In the genomic region with DNA sequence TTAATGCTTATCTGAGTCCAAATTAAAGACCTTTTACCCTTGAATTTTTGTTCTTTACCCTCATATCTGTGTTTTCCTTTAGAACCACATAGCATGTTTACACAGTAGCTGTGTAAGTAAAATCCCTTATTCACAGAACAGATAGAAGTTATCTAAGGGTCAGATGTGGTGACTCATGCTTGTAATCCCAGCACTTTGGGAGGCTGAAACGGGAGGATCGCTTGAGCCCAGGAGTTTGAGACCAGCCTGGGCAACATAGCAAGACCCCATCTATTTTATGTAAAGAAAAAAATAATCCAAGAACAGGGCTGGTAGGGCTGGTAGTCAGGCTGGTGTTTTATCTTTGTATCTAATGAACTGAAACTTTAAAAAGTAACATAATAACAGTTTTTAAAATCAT, we compare ENCODE assay signal across 1 cellular context.
A peak's percentile ranks its signal among the peaks of the same experiment; 100 is the strongest.
TF ChIP-seq lines count a peak whose summit lies in the region.

No MANE protein-coding gene starts in this region.

TF ChIP-seq in HepG2, 621 proteins besides CTCF, POLR2A, EP300 and RAD21:
- no peak for TF ChIP-seq HHEX (CRISPR knock-in tag; IDR thresholded peaks at IDR 0.05)
- no peak for TF ChIP-seq CENPT (CRISPR knock-in tag; IDR thresholded peaks at IDR 0.05; ENCODE audit: low read depth)
- TF ChIP-seq THYN1 (CRISPR knock-in tag; IDR thresholded peaks at IDR 0.05; ENCODE audit: borderline replicate concordance, low read depth): no peak
- TF ChIP-seq POGZ (CRISPR knock-in tag; IDR thresholded peaks at IDR 0.05): peak; percentile 52; the same call in 1 of the 2 replicates
- peak; percentile 36; the same call in 1 of the 2 replicates for TF ChIP-seq FOXA3 (CRISPR knock-in tag; IDR thresholded peaks at IDR 0.05)
- TF ChIP-seq FOSL2 (CRISPR knock-in tag; IDR thresholded peaks at IDR 0.05): peak; percentile 75
- TF ChIP-seq ZNF121 (CRISPR knock-in tag; IDR thresholded peaks at IDR 0.05): peak; percentile 95
- peak; percentile 38; the same call in 1 of the 2 replicates for TF ChIP-seq RARA (CRISPR knock-in tag; IDR thresholded peaks at IDR 0.05)
- TF ChIP-seq, protein P1, sequence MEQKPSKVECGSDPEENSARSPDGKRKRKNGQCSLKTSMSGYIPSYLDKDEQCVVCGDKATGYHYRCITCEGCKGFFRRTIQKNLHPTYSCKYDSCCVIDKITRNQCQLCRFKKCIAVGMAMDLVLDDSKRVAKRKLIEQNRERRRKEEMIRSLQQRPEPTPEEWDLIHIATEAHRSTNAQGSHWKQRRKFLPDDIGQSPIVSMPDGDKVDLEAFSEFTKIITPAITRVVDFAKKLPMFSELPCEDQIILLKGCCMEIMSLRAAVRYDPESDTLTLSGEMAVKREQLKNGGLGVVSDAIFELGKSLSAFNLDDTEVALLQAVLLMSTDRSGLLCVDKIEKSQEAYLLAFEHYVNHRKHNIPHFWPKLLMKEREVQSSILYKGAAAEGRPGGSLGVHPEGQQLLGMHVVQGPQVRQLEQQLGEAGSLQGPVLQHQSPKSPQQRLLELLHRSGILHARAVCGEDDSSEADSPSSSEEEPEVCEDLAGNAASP (CRISPR knock-in tag; IDR thresholded peaks at IDR 0.05; ENCODE audit: borderline replicate concordance): no peak
- TF ChIP-seq, protein P2, sequence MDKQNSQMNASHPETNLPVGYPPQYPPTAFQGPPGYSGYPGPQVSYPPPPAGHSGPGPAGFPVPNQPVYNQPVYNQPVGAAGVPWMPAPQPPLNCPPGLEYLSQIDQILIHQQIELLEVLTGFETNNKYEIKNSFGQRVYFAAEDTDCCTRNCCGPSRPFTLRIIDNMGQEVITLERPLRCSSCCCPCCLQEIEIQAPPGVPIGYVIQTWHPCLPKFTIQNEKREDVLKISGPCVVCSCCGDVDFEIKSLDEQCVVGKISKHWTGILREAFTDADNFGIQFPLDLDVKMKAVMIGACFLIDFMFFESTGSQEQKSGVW (CRISPR knock-in tag; IDR thresholded peaks at IDR 0.05; ENCODE audit: borderline replicate concordance): no peak
- peak; percentile 31; the same call in 1 of the 2 replicates for TF ChIP-seq ZMYM2 (CRISPR knock-in tag; IDR thresholded peaks at IDR 0.05)
- TF ChIP-seq, protein P3, sequence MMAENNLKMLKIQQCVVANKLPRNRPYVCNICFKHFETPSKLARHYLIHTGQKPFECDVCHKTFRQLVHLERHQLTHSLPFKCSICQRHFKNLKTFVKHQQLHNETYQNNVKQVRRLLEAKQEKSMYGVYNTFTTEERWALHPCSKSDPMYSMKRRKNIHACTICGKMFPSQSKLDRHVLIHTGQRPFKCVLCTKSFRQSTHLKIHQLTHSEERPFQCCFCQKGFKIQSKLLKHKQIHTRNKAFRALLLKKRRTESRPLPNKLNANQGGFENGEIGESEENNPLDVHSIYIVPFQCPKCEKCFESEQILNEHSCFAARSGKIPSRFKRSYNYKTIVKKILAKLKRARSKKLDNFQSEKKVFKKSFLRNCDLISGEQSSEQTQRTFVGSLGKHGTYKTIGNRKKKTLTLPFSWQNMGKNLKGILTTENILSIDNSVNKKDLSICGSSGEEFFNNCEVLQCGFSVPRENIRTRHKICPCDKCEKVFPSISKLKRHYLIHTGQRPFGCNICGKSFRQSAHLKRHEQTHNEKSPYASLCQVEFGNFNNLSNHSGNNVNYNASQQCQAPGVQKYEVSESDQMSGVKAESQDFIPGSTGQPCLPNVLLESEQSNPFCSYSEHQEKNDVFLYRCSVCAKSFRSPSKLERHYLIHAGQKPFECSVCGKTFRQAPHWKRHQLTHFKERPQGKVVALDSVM (CRISPR knock-in tag; IDR thresholded peaks at IDR 0.05): peak; percentile 97
- no peak for TF ChIP-seq NFRKB (IDR thresholded peaks at IDR 0.05)
- TF ChIP-seq ZNF790 (CRISPR knock-in tag; IDR thresholded peaks at IDR 0.05; ENCODE audit: borderline replicate concordance): no peak
- TF ChIP-seq MIER3 (CRISPR knock-in tag; IDR thresholded peaks at IDR 0.05; ENCODE audit: borderline replicate concordance): no peak
- 0 out of 2 replicates have a peak, but pooled peaks have one; percentile 31 for TF ChIP-seq ZMYM3 (CRISPR knock-in tag; IDR thresholded peaks at IDR 0.05)
